In genomic region chrX:39826813-39827543, GRCh38 we compare ENCODE assay signal across 17 cellular contexts.
A peak's percentile ranks its signal among the peaks of the same experiment; 100 is the strongest.
DNase-seq lines count a peak whose midpoint lies in the region; ATAC-seq and TF ChIP-seq lines count a peak whose summit lies in the region.
"Had no signal": no experiment of that assay in that cellular context is flagged by ENCODE, and none has a peak within 500 bp of the region (broad histone marks: within the 10 kb centered on the region; RNA-seq: fewer than 3 reads in every experiment).

No MANE protein-coding gene starts in this region.

- H3K27me3 ChIP-seq in heart left ventricle = peaks cover 0 to 8% (median 0%) of the 10 kb centered on the region in 9 donors
- no peaks in the 10 kb centered on the region for H3K27me3 ChIP-seq in right lobe of liver

- TF ChIP-seq POLR2A in heart left ventricle (IDR thresholded peaks at IDR 0.05) (no peak), right lobe of liver (IDR thresholded peaks at IDR 0.05) (no peak)

- peaks cover 0 to 10% (median 0%) of the 10 kb centered on the region in 12 donors for H3K9me3 ChIP-seq in heart left ventricle
- H3K9me3 ChIP-seq in right lobe of liver = no peaks in the 10 kb centered on the region
- H3K9me3 ChIP-seq: SK-N-SH had no signal

- DNase-seq in left ventricle myocardium superior (no peak), heart left ventricle (no peak), NCI-H1694 treated with DMSO at 0.1 percent for 48 hours (lab: John Stamatoyannopoulos, UW) (peak; percentile 22), right lobe of liver (peak in 1 of 3 donors; percentile 45), kidney glomerular epithelial cell (lab: John Stamatoyannopoulos, UW) (no peak), NCI-H2029 (lab: John Stamatoyannopoulos, UW) (no peak), HT-29 (ENCODE audit: low spot score) (no peak)
- DNase-seq: C1 segment of cervical spinal cord, DND-41, GDM1, HFFc6, IMR-90, NCI-H2029 treated with DMSO at 0.1 percent for 48 hours, NCI-H524, SHP77, SK-N-SH had no signal

- intact Hi-C loops in left ventricle myocardium superior (cut with micrococcal nuclease) = no loop called here
- intact Hi-C loops in heart left ventricle (cut with DNase I) = loop anchor here in 5 of 10 donors (10.0 kb wide), 5 partner anchors 68 to 438 kb away; no protein-coding TSS in a partner anchor
- intact Hi-C loops in right lobe of liver (cut with DNase I) = no loop called here

- H3K36me3 ChIP-seq in heart left ventricle (no peaks in the 10 kb centered on the region), right lobe of liver (no peaks in the 10 kb centered on the region)

- 77 to 90% (median 83%) methylated on average over 13 to 14 of the region's 14 CpGs for WGBS in heart left ventricle, 4 donors
- WGBS in right lobe of liver (ENCODE audit: insufficient coverage, low coverage, low lambda C conversion rate, missing lambda C conversion rate) = 55% methylated on average over 9 of the region's 14 CpGs

- H3K4me3 ChIP-seq in heart left ventricle = no peak overlapping the region
- no peak overlapping the region for H3K4me3 ChIP-seq in right lobe of liver

- ATAC-seq in left ventricle myocardium superior = peak; percentile 17
- no peak for ATAC-seq in heart left ventricle
- ATAC-seq in right lobe of liver = peak; percentile 62 to 73 (median 66)
- no peak for ATAC-seq in GM21529 (IDR thresholded peaks at IDR 0.05; ENCODE audit: unreplicated experiment)

- H3K4me1 ChIP-seq in heart left ventricle = no peaks in the 10 kb centered on the region
- H3K4me1 ChIP-seq in right lobe of liver = peaks cover 0 to 27% (median 10%) of the 10 kb centered on the region in 4 donors

- H3K27ac ChIP-seq in heart left ventricle (no peak overlapping the region), right lobe of liver (peak overlapping the region in 2 of 3 donors; percentile 29 to 37)

- TF ChIP-seq CTCF in heart left ventricle (IDR thresholded peaks at IDR 0.05) (no peak), right lobe of liver (IDR thresholded peaks at IDR 0.05) (no peak)

Comparison
In these comparisons a context has a peak if more than half of its experiments do, and no peak if none do; other contexts are left out.
1. ATAC-seq: peak in left ventricle myocardium superior (single experiment) and right lobe of liver (4 of 4); none in heart left ventricle (0 of 4) and GM21529 (single experiment).
2. H3K27ac ChIP-seq: peak in right lobe of liver (2 of 3); none in heart left ventricle (0 of 12).